In the genomic region with DNA sequence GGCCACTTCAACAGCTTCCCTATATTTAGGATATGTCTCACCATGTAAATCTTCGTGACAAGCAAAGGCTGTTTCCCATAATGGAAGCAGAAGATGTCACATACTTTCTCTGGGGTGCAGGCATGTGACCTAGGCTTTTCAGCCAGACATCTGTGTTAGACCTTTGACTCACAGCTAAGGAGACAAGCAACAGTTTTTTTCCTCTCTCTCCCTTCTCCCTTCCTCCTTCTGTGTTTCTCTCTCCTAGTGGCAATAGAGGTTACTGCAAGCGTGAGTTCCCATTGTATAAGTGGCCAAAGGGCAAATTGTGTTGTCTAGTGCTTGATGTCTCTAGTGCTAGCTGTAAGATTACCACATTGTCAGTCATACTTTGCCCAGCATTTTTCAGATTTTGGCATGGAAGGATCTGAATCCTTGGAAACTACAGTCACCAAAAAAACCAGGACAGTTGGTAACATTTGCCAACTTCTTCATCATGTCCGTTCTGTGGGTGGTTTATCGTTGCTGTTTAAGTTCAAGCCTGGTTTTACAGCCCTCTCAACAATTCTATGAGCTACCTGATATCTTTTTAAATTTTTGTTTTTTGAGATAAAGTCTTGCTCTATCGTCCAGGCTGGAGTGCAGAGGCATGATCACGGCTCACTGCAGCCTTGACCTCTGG, we compare ENCODE assay signal across 7 cellular contexts. TPM values are rescaled to one million over a fixed set of nuclear protein-coding genes. Genes with fewer than 3 reads are reported as not detected.
A peak's percentile ranks its signal among the peaks of the same experiment; 100 is the strongest.
DNase-seq lines count a peak whose midpoint lies in the region; ATAC-seq and TF ChIP-seq lines count a peak whose summit lies in the region.

No MANE protein-coding gene starts in this region.

- DNase-seq in EH (ENCODE audit: low read depth) (peak; percentile 54), Kasumi-1 (lab: John Stamatoyannopoulos, UW) (peak; percentile 80 to 91), SHP77 (lab: John Stamatoyannopoulos, UW) (peak; percentile 45 to 51), endodermal cell (peak; percentile 75), mucosa of descending colon (peak in 1 of 3 donors; percentile 68), NK-92 (lab: John Stamatoyannopoulos, UW; ENCODE audit: unreplicated experiment) (no peak)

- H3K4me3 ChIP-seq in endodermal cell (ENCODE audit: low read length) (no peak overlapping the region), mucosa of descending colon (no peak overlapping the region)

- H3K27me3 Mint-ChIP-seq in endodermal cell (ENCODE audit: insufficient read depth): no peaks in the 10 kb centered on the region

- H3K4me1 Mint-ChIP-seq in endodermal cell: peaks cover 6% of the 10 kb centered on the region

- no peak overlapping the region for H3K9ac ChIP-seq in endodermal cell (ENCODE audit: extremely low read depth, low read length, poor library complexity, severe bottlenecking)

- no peaks in the 10 kb centered on the region for H3K36me3 ChIP-seq in endodermal cell (ENCODE audit: control insufficient read depth, insufficient read depth, low read length)
- H3K36me3 ChIP-seq in mucosa of descending colon (ENCODE audit: low read depth): no peaks in the 10 kb centered on the region

- intact Hi-C loops in mucosa of descending colon (cut with DNase I, micrococcal nuclease): no loop called here

- H3K27ac ChIP-seq in endodermal cell (ENCODE audit: low read depth, low read length): no peak overlapping the region

- ATAC-seq in GM19397 (IDR thresholded peaks at IDR 0.05; ENCODE audit: unreplicated experiment): peak; percentile 50
- peak; percentile 96 for ATAC-seq in mucosa of descending colon

- H3K4me3 Mint-ChIP-seq in endodermal cell: no peak overlapping the region

- no peaks in the 10 kb centered on the region for H3K36me3 Mint-ChIP-seq in endodermal cell (ENCODE audit: low read depth)

- H3K9me3 Mint-ChIP-seq in endodermal cell: no peaks in the 10 kb centered on the region

- TF ChIP-seq CTCF in endodermal cell (conservative IDR thresholded peaks at IDR 0.05) (peak; percentile 82), mucosa of descending colon (IDR thresholded peaks at IDR 0.05) (peak; percentile 53)

- H3K9me3 ChIP-seq in endodermal cell (ENCODE audit: control insufficient read depth, low read length): no peaks in the 10 kb centered on the region
- H3K9me3 ChIP-seq in mucosa of descending colon: no peaks in the 10 kb centered on the region

- 69 to 84% methylated on average over 5 to 6 of the region's 6 CpGs for WGBS in endodermal cell (ENCODE audit: insufficient coverage in 1 of 2, insufficient read length in 1 of 2), 2 experiments

- no peak overlapping the region for H3K27ac Mint-ChIP-seq in endodermal cell

- no peaks in the 10 kb centered on the region for H3K27me3 ChIP-seq in endodermal cell (ENCODE audit: control insufficient read depth, insufficient read depth, low read length, poor library complexity, severe bottlenecking)

- H3K4me1 ChIP-seq in endodermal cell (ENCODE audit: control insufficient read depth, insufficient read depth, low read length) (no peaks in the 10 kb centered on the region), mucosa of descending colon (ENCODE audit: low read depth) (no peaks in the 10 kb centered on the region)

RNA-seq across cellular contexts. Expression of a gene that starts 44.4 kb away (rescaled TPM):
- total RNA-seq in endodermal cell: 10 to 100 TPM; 32.5 to 36.9 TPM
- polyA plus RNA-seq in endodermal cell (2013, experiment 1 of 2): 16.0 TPM
- 12.8 TPM for polyA plus RNA-seq in endodermal cell (2013, experiment 2 of 2)
- total RNA-seq in mucosa of descending colon: 10 to 100 TPM; 46.1 to 74.7 (median 59.2) TPM
